In the genomic region with DNA sequence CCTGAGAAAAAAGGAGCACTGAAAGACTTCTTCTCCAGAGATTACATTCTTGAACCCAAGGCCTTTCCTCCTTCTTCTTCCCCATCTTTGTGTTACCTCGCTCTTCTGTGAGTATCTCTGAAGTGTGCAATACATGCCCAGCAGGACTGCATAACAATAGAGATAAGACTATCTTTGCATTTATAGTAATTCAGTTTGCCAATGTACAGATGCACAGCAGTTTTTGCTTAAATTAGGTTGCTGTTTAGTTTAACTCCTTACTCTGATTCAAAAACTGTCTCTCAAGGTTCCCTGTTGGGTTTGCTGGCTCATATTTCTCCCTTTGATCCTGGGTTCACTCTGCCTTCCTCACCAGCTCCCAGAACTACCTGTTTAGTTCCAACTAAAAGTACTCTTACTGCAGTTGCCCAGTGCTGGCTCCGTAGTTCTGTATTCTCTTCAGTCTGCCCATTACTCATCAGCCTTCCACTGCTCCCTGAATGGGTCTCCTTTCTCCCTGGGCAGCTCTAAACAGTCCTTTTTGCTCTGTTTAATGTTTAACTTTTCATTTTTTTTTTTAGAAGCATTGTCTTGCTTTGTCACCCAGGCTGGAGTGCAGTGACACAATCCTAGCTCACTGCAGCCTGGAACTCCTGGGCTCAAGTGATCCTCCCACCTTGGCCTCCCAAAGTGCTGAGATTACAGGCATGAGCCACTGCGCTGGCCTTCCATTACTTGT, we compare ENCODE assay signal across 1 cellular context.
TF ChIP-seq lines count a peak whose summit lies in the region.

No MANE protein-coding gene starts in this region.

TF ChIP-seq in HepG2, 621 proteins besides CTCF, POLR2A, EP300 and RAD21 (continued from another document):
- TF ChIP-seq, protein P1, sequence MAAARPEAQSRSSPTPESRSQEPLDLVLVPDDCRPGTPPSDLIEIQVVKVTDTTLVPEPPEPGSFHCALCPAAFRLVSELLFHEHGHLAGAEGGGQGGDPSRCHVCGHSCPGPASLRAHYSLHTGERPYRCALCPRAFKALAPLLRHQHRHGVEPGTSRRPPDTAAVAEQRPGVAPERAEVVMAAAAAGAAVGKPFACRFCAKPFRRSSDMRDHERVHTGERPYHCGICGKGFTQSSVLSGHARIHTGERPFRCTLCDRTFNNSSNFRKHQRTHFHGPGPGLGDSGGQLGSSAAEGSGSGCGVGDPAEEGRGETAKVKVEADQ (CRISPR knock-in tag; IDR thresholded peaks at IDR 0.05; ENCODE audit: borderline replicate concordance) = no peak
- TF ChIP-seq GPN1 (CRISPR knock-in tag; IDR thresholded peaks at IDR 0.05; ENCODE audit: borderline replicate concordance) (no peak), SIN3B (IDR thresholded peaks at IDR 0.05; ENCODE audit: low read length) (no peak), SOX5 (CRISPR knock-in tag; IDR thresholded peaks at IDR 0.05; ENCODE audit: borderline replicate concordance) (peak; percentile 67), TCF7 (IDR thresholded peaks at IDR 0.05; ENCODE audit: low read depth) (no peak), ETV6 (CRISPR knock-in tag; conservative IDR thresholded peaks at IDR 0.05) (no peak), ZNF792 (CRISPR knock-in tag; IDR thresholded peaks at IDR 0.05) (no peak), MATR3 (CRISPR knock-in tag; IDR thresholded peaks at IDR 0.05) (no peak), SOX13 (IDR thresholded peaks at IDR 0.05) (no peak), SOX13 (CRISPR knock-in tag; conservative IDR thresholded peaks at IDR 0.05 in 1 of 2, IDR thresholded peaks at IDR 0.05 in 1 of 2) (peak in 1 of 2 experiments; percentile 65; a peak in 2 of 4 replicates)
- TF ChIP-seq, protein P2, sequence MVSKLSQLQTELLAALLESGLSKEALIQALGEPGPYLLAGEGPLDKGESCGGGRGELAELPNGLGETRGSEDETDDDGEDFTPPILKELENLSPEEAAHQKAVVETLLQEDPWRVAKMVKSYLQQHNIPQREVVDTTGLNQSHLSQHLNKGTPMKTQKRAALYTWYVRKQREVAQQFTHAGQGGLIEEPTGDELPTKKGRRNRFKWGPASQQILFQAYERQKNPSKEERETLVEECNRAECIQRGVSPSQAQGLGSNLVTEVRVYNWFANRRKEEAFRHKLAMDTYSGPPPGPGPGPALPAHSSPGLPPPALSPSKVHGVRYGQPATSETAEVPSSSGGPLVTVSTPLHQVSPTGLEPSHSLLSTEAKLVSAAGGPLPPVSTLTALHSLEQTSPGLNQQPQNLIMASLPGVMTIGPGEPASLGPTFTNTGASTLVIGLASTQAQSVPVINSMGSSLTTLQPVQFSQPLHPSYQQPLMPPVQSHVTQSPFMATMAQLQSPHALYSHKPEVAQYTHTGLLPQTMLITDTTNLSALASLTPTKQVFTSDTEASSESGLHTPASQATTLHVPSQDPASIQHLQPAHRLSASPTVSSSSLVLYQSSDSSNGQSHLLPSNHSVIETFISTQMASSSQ (IDR thresholded peaks at IDR 0.05; ENCODE audit: low read depth) = peak; percentile 68
- TF ChIP-seq, protein P2 (CRISPR knock-in tag; IDR thresholded peaks at IDR 0.05; ENCODE audit: borderline replicate concordance) = peak; percentile 32; the same call in 1 of the 2 replicates
- TF ChIP-seq, protein P3, sequence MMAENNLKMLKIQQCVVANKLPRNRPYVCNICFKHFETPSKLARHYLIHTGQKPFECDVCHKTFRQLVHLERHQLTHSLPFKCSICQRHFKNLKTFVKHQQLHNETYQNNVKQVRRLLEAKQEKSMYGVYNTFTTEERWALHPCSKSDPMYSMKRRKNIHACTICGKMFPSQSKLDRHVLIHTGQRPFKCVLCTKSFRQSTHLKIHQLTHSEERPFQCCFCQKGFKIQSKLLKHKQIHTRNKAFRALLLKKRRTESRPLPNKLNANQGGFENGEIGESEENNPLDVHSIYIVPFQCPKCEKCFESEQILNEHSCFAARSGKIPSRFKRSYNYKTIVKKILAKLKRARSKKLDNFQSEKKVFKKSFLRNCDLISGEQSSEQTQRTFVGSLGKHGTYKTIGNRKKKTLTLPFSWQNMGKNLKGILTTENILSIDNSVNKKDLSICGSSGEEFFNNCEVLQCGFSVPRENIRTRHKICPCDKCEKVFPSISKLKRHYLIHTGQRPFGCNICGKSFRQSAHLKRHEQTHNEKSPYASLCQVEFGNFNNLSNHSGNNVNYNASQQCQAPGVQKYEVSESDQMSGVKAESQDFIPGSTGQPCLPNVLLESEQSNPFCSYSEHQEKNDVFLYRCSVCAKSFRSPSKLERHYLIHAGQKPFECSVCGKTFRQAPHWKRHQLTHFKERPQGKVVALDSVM (CRISPR knock-in tag; IDR thresholded peaks at IDR 0.05) = peak; percentile 35; the same call in 1 of the 2 replicates
- TF ChIP-seq, protein P4, sequence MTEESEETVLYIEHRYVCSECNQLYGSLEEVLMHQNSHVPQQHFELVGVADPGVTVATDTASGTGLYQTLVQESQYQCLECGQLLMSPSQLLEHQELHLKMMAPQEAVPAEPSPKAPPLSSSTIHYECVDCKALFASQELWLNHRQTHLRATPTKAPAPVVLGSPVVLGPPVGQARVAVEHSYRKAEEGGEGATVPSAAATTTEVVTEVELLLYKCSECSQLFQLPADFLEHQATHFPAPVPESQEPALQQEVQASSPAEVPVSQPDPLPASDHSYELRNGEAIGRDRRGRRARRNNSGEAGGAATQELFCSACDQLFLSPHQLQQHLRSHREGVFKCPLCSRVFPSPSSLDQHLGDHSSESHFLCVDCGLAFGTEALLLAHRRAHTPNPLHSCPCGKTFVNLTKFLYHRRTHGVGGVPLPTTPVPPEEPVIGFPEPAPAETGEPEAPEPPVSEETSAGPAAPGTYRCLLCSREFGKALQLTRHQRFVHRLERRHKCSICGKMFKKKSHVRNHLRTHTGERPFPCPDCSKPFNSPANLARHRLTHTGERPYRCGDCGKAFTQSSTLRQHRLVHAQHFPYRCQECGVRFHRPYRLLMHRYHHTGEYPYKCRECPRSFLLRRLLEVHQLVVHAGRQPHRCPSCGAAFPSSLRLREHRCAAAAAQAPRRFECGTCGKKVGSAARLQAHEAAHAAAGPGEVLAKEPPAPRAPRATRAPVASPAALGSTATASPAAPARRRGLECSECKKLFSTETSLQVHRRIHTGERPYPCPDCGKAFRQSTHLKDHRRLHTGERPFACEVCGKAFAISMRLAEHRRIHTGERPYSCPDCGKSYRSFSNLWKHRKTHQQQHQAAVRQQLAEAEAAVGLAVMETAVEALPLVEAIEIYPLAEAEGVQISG (CRISPR knock-in tag; IDR thresholded peaks at IDR 0.05) = no peak
- TF ChIP-seq, protein P5, sequence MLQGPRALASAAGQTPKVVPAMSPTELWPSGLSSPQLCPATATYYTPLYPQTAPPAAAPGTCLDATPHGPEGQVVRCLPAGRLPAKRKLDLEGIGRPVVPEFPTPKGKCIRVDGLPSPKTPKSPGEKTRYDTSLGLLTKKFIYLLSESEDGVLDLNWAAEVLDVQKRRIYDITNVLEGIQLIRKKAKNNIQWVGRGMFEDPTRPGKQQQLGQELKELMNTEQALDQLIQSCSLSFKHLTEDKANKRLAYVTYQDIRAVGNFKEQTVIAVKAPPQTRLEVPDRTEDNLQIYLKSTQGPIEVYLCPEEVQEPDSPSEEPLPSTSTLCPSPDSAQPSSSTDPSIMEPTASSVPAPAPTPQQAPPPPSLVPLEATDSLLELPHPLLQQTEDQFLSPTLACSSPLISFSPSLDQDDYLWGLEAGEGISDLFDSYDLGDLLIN (CRISPR knock-in tag; IDR thresholded peaks at IDR 0.05; ENCODE audit: borderline replicate concordance) = no peak
